8 cellular contexts compared by ENCODE assay signal in the genomic region with DNA sequence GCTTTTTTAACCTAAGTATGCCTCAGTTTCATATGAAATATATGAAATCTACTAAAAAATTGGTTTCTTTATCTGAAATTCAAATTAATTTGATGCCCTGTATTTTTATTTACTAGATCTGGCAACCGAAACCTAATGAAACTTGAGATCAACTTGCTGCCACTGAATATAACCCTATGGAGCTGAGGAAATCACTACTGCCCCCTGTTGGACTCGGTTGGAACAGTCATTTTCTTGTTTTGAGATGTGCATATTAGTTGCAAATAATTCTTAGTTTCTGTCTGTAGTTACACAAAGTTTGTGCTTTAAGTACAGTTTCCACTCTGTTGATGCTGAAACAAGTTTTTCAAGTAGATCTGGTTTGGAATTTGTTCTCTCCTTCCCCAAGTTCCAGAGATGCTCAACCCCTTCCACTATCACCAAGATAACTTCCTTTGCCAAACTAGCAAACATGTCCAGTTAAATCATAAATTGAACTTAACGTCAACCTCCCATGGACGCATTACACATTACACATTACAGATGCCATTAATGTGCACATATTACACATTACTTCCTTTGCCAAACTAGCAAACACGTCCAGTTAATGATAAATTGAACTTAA. TPM values are rescaled to one million over a fixed set of nuclear protein-coding genes. Genes with fewer than 3 reads are reported as not detected.
A peak's percentile ranks its signal among the peaks of the same experiment; 100 is the strongest.
DNase-seq lines count a peak whose midpoint lies in the region; ATAC-seq and TF ChIP-seq lines count a peak whose summit lies in the region.

No MANE protein-coding gene starts in this region.

- H3F3A ChIP-seq in DOHH2 (ENCODE audit: control insufficient read depth, insufficient read depth) (no peaks in the 10 kb centered on the region), PC-3 (ENCODE audit: low read length, unreplicated experiment) (no peaks in the 10 kb centered on the region)

- TF ChIP-seq CTCF in DOHH2 (IDR thresholded peaks at IDR 0.05; ENCODE audit: low read depth, low read length, poor library complexity, severe bottlenecking) = peak; percentile 94
- peak; percentile 86 for TF ChIP-seq CTCF in PC-3 (conservative IDR thresholded peaks at IDR 0.05; ENCODE audit: low read depth, low read length)

- POLR2A ChIA-PET in PC-3 (lab: Charles Lee; ENCODE audit: unreplicated experiment) = no interaction called here

- H3K27ac ChIP-seq in DOHH2 (ENCODE audit: low read depth, low read length) = no peak overlapping the region
- H3K27ac ChIP-seq in PC-3 (ENCODE audit: low read length) = no peak overlapping the region

- H3K36me3 ChIP-seq in DOHH2 (ENCODE audit: control insufficient read depth, low read length) (no peaks in the 10 kb centered on the region), PC-3 (ENCODE audit: low read depth, low read length) (no peaks in the 10 kb centered on the region)

- no TSS peak for BruUV-seq in PC-3 (replicated peaks; lab: Mats Ljungman, UMichigan)

- ATAC-seq in PC-3 = peak; percentile 45
- ATAC-seq in GM21526 (IDR thresholded peaks at IDR 0.05; ENCODE audit: low FRiP score, unreplicated experiment) = no peak
- ATAC-seq in GM21381 (IDR thresholded peaks at IDR 0.05; ENCODE audit: unreplicated experiment) = no peak

- H3K9me3 ChIP-seq in DOHH2 (ENCODE audit: control insufficient read depth, insufficient read depth, low read length) (no peaks in the 10 kb centered on the region), PC-3 (ENCODE audit: low read length) (no peaks in the 10 kb centered on the region)

- H2AFZ ChIP-seq in PC-3 (ENCODE audit: low read length) = no peak overlapping the region

- H3K4me1 ChIP-seq in DOHH2 (ENCODE audit: control insufficient read depth, low read length) = no peaks in the 10 kb centered on the region
- H3K4me1 ChIP-seq in PC-3 (ENCODE audit: insufficient read depth, low read length) = no peaks in the 10 kb centered on the region

- H4K20me1 ChIP-seq in DOHH2 (ENCODE audit: control insufficient read depth, insufficient read depth, low read depth, low read length) (no peaks in the 10 kb centered on the region), PC-3 (ENCODE audit: low read length) (no peaks in the 10 kb centered on the region)

- H3K9me2 ChIP-seq in DOHH2 (replicated peaks; ENCODE audit: control insufficient read depth, low read length) (no peaks in the 10 kb centered on the region), PC-3 (replicated peaks; ENCODE audit: low read length) (no peaks in the 10 kb centered on the region)

- intact Hi-C loops in PC-3 (cut with micrococcal nuclease) = loop anchor here (1.0 to 2.0 kb wide), 2 partner anchors 44 to 300 kb away; no protein-coding TSS in a partner anchor

- no peak overlapping the region for H3K9ac ChIP-seq in PC-3 (ENCODE audit: low read length)

- H3K4me2 ChIP-seq in DOHH2 (ENCODE audit: low read length) (no peak overlapping the region), PC-3 (ENCODE audit: low read length) (no peak overlapping the region)

- H3K27me3 ChIP-seq in DOHH2 (ENCODE audit: control insufficient read depth, low read length) (peaks cover 13% of the 10 kb centered on the region), PC-3 (ENCODE audit: low read length) (peaks cover 27% of the 10 kb centered on the region; the same call in 1 of the 2 replicates)

- H3K4me3 ChIP-seq in DOHH2 (ENCODE audit: low read length) (no peak overlapping the region), PC-3 (ENCODE audit: low read length) (no peak overlapping the region)

- H3K79me2 ChIP-seq in DOHH2 (ENCODE audit: control insufficient read depth, low read length) = no peaks in the 10 kb centered on the region
- H3K79me2 ChIP-seq in PC-3 (ENCODE audit: low read length) = no peaks in the 10 kb centered on the region

- CTCF ChIA-PET in PC-3 (lab: Charles Lee) = interaction anchor here (0.6 kb wide), 1 partner anchor 483 kb away, joined by 3 read pairs; no protein-coding TSS in a partner anchor

- DNase-seq in HUDEP-2 (lab: John Stamatoyannopoulos, UW; ENCODE audit: unreplicated experiment in 76 of 76) (peak in 41 of 76 experiments; percentile 1 to 58 (median 16)), PC-3 (peak; percentile 75), amniotic epithelial cell (ENCODE audit: low read depth) (peak; percentile 44), iPS-NIHi7 (ENCODE audit: extremely low spot score) (peak; percentile 55)
- DNase-seq in stimulated activated CD4-positive, alpha-beta T cell treated with anti-CD3 and anti-CD28 coated beads, Interleukin-2, amount 100 ng/mL, for 24 hours = peak; percentile 51 to 57

RNA-seq across cellular contexts. Expression of gene EXOC4, which starts 22.2 kb away (rescaled TPM):
- total RNA-seq in PC-3 (2014; rRNA removed) = 43.5 and 45.8 TPM in 2 replicates

Comparison
In these comparisons a context has a peak if more than half of its experiments do, and no peak if none do; other contexts are left out.
1. DNase-seq: peak in every context shown above with its lines; median percentile 75 in PC-3; 55 in iPS-NIHi7; 54 in stimulated activated CD4-positive, alpha-beta T cell treated with anti-CD3 and anti-CD28 coated beads, Interleukin-2, amount 100 ng/mL, for 24 hours; 44 in amniotic epithelial cell; 16 in HUDEP-2.